1 cellular context compared by ENCODE assay signal in genomic region chr22:21454998-21455333, GRCh38.
A peak's percentile ranks its signal among the peaks of the same experiment; 100 is the strongest.
TF ChIP-seq lines count a peak whose summit lies in the region.
"Not testable (repeated sequence)": the region's sequence is repeated elsewhere in the genome, so short reads cannot be mapped to it uniquely, and the experiment has no call there.

No MANE protein-coding gene starts in this region.

TF ChIP-seq in K562, 482 proteins besides CTCF, POLR2A, EP300 and RAD21:
- TF ChIP-seq CEBPB (tag; IDR thresholded peaks at IDR 0.05) (peak; percentile 78), ID3 (tag; IDR thresholded peaks at IDR 0.05) (0 out of 2 replicates have a peak, but pooled peaks have one; percentile 52), MAFG (tag; conservative IDR thresholded peaks at IDR 0.05) (peak; percentile 39; the same call in 1 of the 2 replicates), TAF7 (tag; IDR thresholded peaks at IDR 0.05) (0 out of 2 replicates have a peak, but pooled peaks have one; percentile 42), MAFF (IDR thresholded peaks at IDR 0.05; ENCODE audit: low read length) (0 out of 2 replicates have a peak, but pooled peaks have one; percentile 10), ZNF316 (IDR thresholded peaks at IDR 0.05) (peak; percentile 75), RBBP5 (IDR thresholded peaks at IDR 0.05; ENCODE audit: borderline replicate concordance, insufficient read depth, low read length, poor library complexity, severe bottlenecking) (peak; percentile 3)
- TF ChIP-seq ID3 (CRISPR knock-in tag; IDR thresholded peaks at IDR 0.05): not testable (repeated sequence)
